In genomic region chr20:18566892-18567738, GRCh38 we compare ENCODE assay signal across 8 cellular contexts. TPM values are rescaled to one million over a fixed set of nuclear protein-coding genes. Genes with fewer than 3 reads are reported as not detected.
A peak's percentile ranks its signal among the peaks of the same experiment; 100 is the strongest.
DNase-seq lines count a peak whose midpoint lies in the region; ATAC-seq, FAIRE-seq and TF ChIP-seq lines count a peak whose summit lies in the region.

Gene SMIM26, plus strand, starts transcription at chr20:18567432. Its CDS starts 47 bp downstream, at chr20:18567479.

- H3K36me3 ChIP-seq in H1 (ENCODE audit: control insufficient read depth in 2 of 4, insufficient read depth in 4 of 4, low read length in 3 of 4), result peaks cover under 1 to 18% (median 3%) of the 10 kb centered on the region in 4 experiments; a peak in 3 of 8 replicates
- H3K36me3 ChIP-seq in mesenchymal stem cell (ENCODE audit: control insufficient read depth in 1 of 2, insufficient read depth in 2 of 2, low read depth in 1 of 2, low read length in 2 of 2), result peaks cover 19 to 31% of the 10 kb centered on the region in 2 experiments

- CTCF ChIA-PET in H1 (lab: Charles Lee; ENCODE audit: partially characterized antibody), result no interaction called here

- WGBS in H1 (ENCODE audit: extremely low coverage in 1 of 2, insufficient coverage in 1 of 2, insufficient read length in 1 of 2, insufficient replicate concordance in 2 of 2, low coverage in 1 of 2, low lambda C conversion rate in 2 of 2, missing lambda C conversion rate in 1 of 2), 2 experiments, result 2% methylated on average over 51 of the region's 51 CpGs; no CpG with 5 or more reads in 1 of the 2 experiments
- under 1% methylated on average over 43 of the region's 51 CpGs for WGBS in mesenchymal stem cell

- no peaks in the 10 kb centered on the region; a peak in 1 of 7 replicates for H3K27me3 ChIP-seq in H1 (replicated peaks in 1 of 4; ENCODE audit: control insufficient read depth in 3 of 4, extremely low read depth in 1 of 4, insufficient read depth in 3 of 4, low read length in 3 of 4)
- no peaks in the 10 kb centered on the region for H3K27me3 ChIP-seq in mesenchymal stem cell (ENCODE audit: control insufficient read depth in 1 of 2, insufficient read depth in 1 of 2, low read length in 2 of 2)

- H3K79me2 ChIP-seq in H1 (ENCODE audit: control insufficient read depth in 1 of 2, insufficient read depth in 2 of 2, low read length in 2 of 2), result peaks cover 0 to 9% of the 10 kb centered on the region in 2 experiments; a peak in 2 of 4 replicates

- POLR2A ChIA-PET in H1 (lab: Charles Lee; ENCODE audit: partially characterized antibody), result interaction anchor here (0.7 to 1.7 kb wide), 8 partner anchors 10 to 100 kb away, joined by 3 to 9 read pairs (median 4); partner anchors contain the start of genes DZANK1, POLR3F, RBBP9 and SEC23B

- H4K5ac ChIP-seq in H1 (ENCODE audit: insufficient read length, low read depth, low read length), result peak within 1 kb of the TSS; percentile 47

- peak; percentile 40 to 93 for TF ChIP-seq POLR2A in H1 (IDR thresholded peaks at IDR 0.05; ENCODE audit: control extremely low read depth in 1 of 2, low read depth in 2 of 2, low read length in 2 of 2)

- peak within 1 kb of the TSS; percentile 78 to 98 (median 88) for H3K9ac ChIP-seq in H1 (replicated peaks in 1 of 4; ENCODE audit: extremely low read depth in 1 of 4, low read depth in 3 of 4, low read length in 3 of 4)
- peak within 1 kb of the TSS; percentile 99 for H3K9ac ChIP-seq in mesenchymal stem cell (ENCODE audit: low read length)

- H2BK12ac ChIP-seq in H1 (ENCODE audit: low read depth, low read length) (no peak within 1 kb of the TSS; the same call in 1 of the 2 replicates), mesenchymal stem cell (ENCODE audit: low read length in 2 of 2) (no peak within 1 kb of the TSS)

- no peak for TF ChIP-seq EP300 in H1 (IDR thresholded peaks at IDR 0.05; ENCODE audit: borderline replicate concordance in 1 of 2, low read depth in 2 of 2, low read length in 2 of 2)

- H3K27ac ChIP-seq in H1 (ENCODE audit: low read depth, low read length), result peak within 1 kb of the TSS; percentile 77
- H3K27ac ChIP-seq in mesenchymal stem cell (ENCODE audit: low read length, poor library complexity, severe bottlenecking), result peak within 1 kb of the TSS; percentile 85

- peak within 1 kb of the TSS; percentile 80 to 90 for H3K4me2 ChIP-seq in H1 (ENCODE audit: insufficient read depth in 1 of 2, low read depth in 2 of 2, low read length in 2 of 2)
- H3K4me2 ChIP-seq in mesenchymal stem cell (ENCODE audit: low read length, poor library complexity, severe bottlenecking), result peak within 1 kb of the TSS; percentile 88

- H3K79me1 ChIP-seq in H1 (ENCODE audit: low read depth, low read length), result peaks cover 2% of the 10 kb centered on the region; the same call in 1 of the 2 replicates
- H3K79me1 ChIP-seq in mesenchymal stem cell (replicated peaks; ENCODE audit: low read length, poor library complexity, severe bottlenecking), result peaks cover 8% of the 10 kb centered on the region

- H2BK5ac ChIP-seq in H1 (ENCODE audit: low read depth, low read length), result peak within 1 kb of the TSS; percentile 93
- peak within 1 kb of the TSS; percentile 74 for H2BK5ac ChIP-seq in mesenchymal stem cell (ENCODE audit: low read depth, low read length, poor library complexity, severe bottlenecking)

- H3K14ac ChIP-seq in H1 (ENCODE audit: insufficient read length) (no peak within 1 kb of the TSS), mesenchymal stem cell (ENCODE audit: low read length in 2 of 2) (peak within 1 kb of the TSS in 1 of 2 experiments; percentile 99)

- H2BK15ac ChIP-seq in H1 (ENCODE audit: low read length) (no peak within 1 kb of the TSS), mesenchymal stem cell (ENCODE audit: low read depth, poor library complexity, severe bottlenecking) (no peak within 1 kb of the TSS)

- peak within 1 kb of the TSS; percentile 70 for H3K56ac ChIP-seq in H1 (replicated peaks; ENCODE audit: insufficient read length, low read depth, low read length)

- peak within 1 kb of the TSS; percentile 49 for H4K91ac ChIP-seq in H1 (replicated peaks; ENCODE audit: insufficient read length, low read length)
- H4K91ac ChIP-seq in mesenchymal stem cell (ENCODE audit: low read length), result no peak within 1 kb of the TSS

- H4K20me1 ChIP-seq in H1 (replicated peaks in 1 of 2; ENCODE audit: control insufficient read depth in 1 of 2, insufficient read depth in 2 of 2, low read length in 2 of 2), result peaks cover 0 to 3% of the 10 kb centered on the region in 2 experiments

- H3K9me3 ChIP-seq in H1 (ENCODE audit: insufficient read depth in 2 of 2, low read depth in 1 of 2, low read length in 1 of 2) (no peaks in the 10 kb centered on the region), mesenchymal stem cell (ENCODE audit: control insufficient read depth, low read length) (no peaks in the 10 kb centered on the region)

- no peak within 1 kb of the TSS for H2BK120ac ChIP-seq in H1 (replicated peaks; ENCODE audit: low read depth, low read length)
- H2BK120ac ChIP-seq in mesenchymal stem cell (ENCODE audit: low read depth, low read length), result no peak within 1 kb of the TSS

- H2BK20ac ChIP-seq in H1 (ENCODE audit: low read length), result no peak within 1 kb of the TSS

- TF ChIP-seq RAD21 in H1 (IDR thresholded peaks at IDR 0.05 in 1 of 2, conservative IDR thresholded peaks at IDR 0.05 in 1 of 2; ENCODE audit: low read depth in 2 of 2, low read length in 2 of 2), result no peak; a peak in 1 of 4 replicates

- H2AFZ ChIP-seq in H1 (ENCODE audit: low read length) (peak within 1 kb of the TSS; percentile 95), mesenchymal stem cell (ENCODE audit: low read depth, low read length) (peak within 1 kb of the TSS; percentile 98)

- H3K4ac ChIP-seq in H1 (replicated peaks; ENCODE audit: insufficient read length, low read depth, low read length) (no peak within 1 kb of the TSS), mesenchymal stem cell (ENCODE audit: low read depth in 1 of 2, low read length in 2 of 2) (peak within 1 kb of the TSS; percentile 66 to 94)

- no peak within 1 kb of the TSS for H2AK5ac ChIP-seq in H1 (ENCODE audit: low read depth, low read length)
- H2AK5ac ChIP-seq in mesenchymal stem cell (ENCODE audit: low read length, severe bottlenecking), result no peak within 1 kb of the TSS

- H3K18ac ChIP-seq in H1 (ENCODE audit: extremely low read depth, low read length) (peak within 1 kb of the TSS; percentile 62; the same call in 1 of the 2 replicates), mesenchymal stem cell (ENCODE audit: low read depth in 1 of 2, low read length in 2 of 2) (peak within 1 kb of the TSS; percentile 69 to 92)

- peak; percentile 52 for FAIRE-seq in H1 (lab: Jason Lieb, UNC)

- H3K23me2 ChIP-seq in H1 (ENCODE audit: low read depth, low read length), result peaks cover 2% of the 10 kb centered on the region; the same call in 1 of the 2 replicates

- peak within 1 kb of the TSS; percentile 94; the same call in 1 of the 2 replicates for H4K8ac ChIP-seq in H1 (ENCODE audit: extremely low read depth, insufficient read depth, low read length)
- H4K8ac ChIP-seq in mesenchymal stem cell (ENCODE audit: low read length), result peak within 1 kb of the TSS; percentile 96

- H3K4me3 ChIP-seq in H1 (ENCODE audit: extremely low read depth in 1 of 4, insufficient read depth in 2 of 4, low read depth in 3 of 4, low read length in 4 of 4), result peak within 1 kb of the TSS; percentile 89 to 97 (median 94)
- H3K4me3 ChIP-seq in mesenchymal stem cell (ENCODE audit: insufficient read depth in 1 of 2, low read depth in 1 of 2, low read length in 2 of 2), result peak within 1 kb of the TSS; percentile 70 to 94

- peak; percentile 99 for ATAC-seq in GM21360 (IDR thresholded peaks at IDR 0.05; ENCODE audit: unreplicated experiment)

- TF ChIP-seq CTCF in H1 (IDR thresholded peaks at IDR 0.05; ENCODE audit: control extremely low read depth in 1 of 3, insufficient read depth in 1 of 3, low read depth in 1 of 3, low read length in 3 of 3), result no peak

- H3K23ac ChIP-seq in H1 (ENCODE audit: insufficient read length), result no peak within 1 kb of the TSS
- H3K23ac ChIP-seq in mesenchymal stem cell (ENCODE audit: low read length in 2 of 2), result no peak within 1 kb of the TSS

- DNase-seq in COLO668 (lab: John Stamatoyannopoulos, UW; ENCODE audit: unreplicated experiment), result peak; percentile 97
- peak; percentile 92 for DNase-seq in HT1080 (ENCODE audit: low read depth)
- DNase-seq in NOMO-1 treated with DMSO at 0.1 percent for 48 hours (lab: John Stamatoyannopoulos, UW; ENCODE audit: unreplicated experiment), result peak; percentile 86
- peak; percentile 85 to 88 for DNase-seq in activated CD8-positive, alpha-beta memory T cell treated with anti-CD3 and anti-CD28 coated beads for 4 hours (ENCODE audit: low read depth in 2 of 2)
- peak; percentile 82 to 88 for DNase-seq in H1 (ENCODE audit: low read depth in 1 of 2, low spot score in 2 of 2)
- DNase-seq in mesenchymal stem cell, result peak; percentile 87
- DNase-seq in stimulated activated CD8-positive, alpha-beta memory T cell treated with anti-CD3 and anti-CD28 coated beads, Interleukin-12 subunit alpha, Interleukin-12 subunit beta, amount 100 ng/mL, for 4 hours (ENCODE audit: low read depth), result peak; percentile 89

- H3K4me1 ChIP-seq in H1 (replicated peaks in 1 of 4; ENCODE audit: control insufficient read depth in 3 of 4, insufficient read depth in 4 of 4, low read length in 3 of 4) (peaks cover 0 to 4% (median under 1%) of the 10 kb centered on the region in 4 experiments; a peak in 3 of 7 replicates), mesenchymal stem cell (ENCODE audit: control insufficient read depth, insufficient read depth, low read depth, low read length) (peaks cover 4% of the 10 kb centered on the region)

TF ChIP-seq in H1, 55 proteins besides CTCF, POLR2A, EP300 and RAD21 (continues in another document):
- no peak for TF ChIP-seq CEBPB (IDR thresholded peaks at IDR 0.05; ENCODE audit: low read depth, low read length)

RNA-seq across cellular contexts. Expression of gene SMIM26, which starts in this region (rescaled TPM):
- 154 and 161 TPM in 2 replicates for total RNA-seq in HT1080 (2014; rRNA removed; shearing (Covaris generic))
- polyA plus RNA-seq in HT1080 (2015; cell fraction: cytosol; rRNA removed), result 124 and 128 TPM in 2 replicates
- polyA plus RNA-seq in HT1080 (2015; cell fraction: nucleus; rRNA removed), result 39.7 and 48.2 TPM in 2 replicates
- 69.8 and 73.0 TPM in 2 replicates for total RNA-seq in H1 (2021; fragmentation: NEBNext Ultra II Directional; extraction: Animal tissue kit (Norgen Biotek cat#: 25700))
- 73.0 and 95.0 TPM in 2 replicates for polyA plus RNA-seq in H1 (2011; rRNA removed)
- polyA plus RNA-seq in H1 (2011; cell fraction: cytosol; rRNA removed), result 113 TPM
- 36.4 TPM for polyA plus RNA-seq in H1 (2011; cell fraction: nucleus; rRNA removed)
- 75.3 to 120 TPM (median 88.6 TPM) in 4 replicates for polyA plus RNA-seq in H1 (2012, experiment 1 of 2)
- 266 TPM for polyA plus RNA-seq in H1 (2012, experiment 2 of 2)
- 165 TPM for polyA plus RNA-seq in H1 (2013, experiment 1 of 2)
- polyA plus RNA-seq in H1 (2013, experiment 2 of 2), result 188 TPM
- 27.4 and 39.1 TPM in 2 replicates for polyA minus RNA-seq in H1 (2011; rRNA and poly(A)+ RNA removed)
- 21.1 TPM for polyA minus RNA-seq in H1 (2011; cell fraction: cytosol; rRNA and poly(A)+ RNA removed)
- polyA minus RNA-seq in H1 (2011; cell fraction: nucleus; rRNA and poly(A)+ RNA removed), result 55.8 TPM
- 164 TPM for polyA plus RNA-seq in mesenchymal stem cell (2013, experiment 1 of 2)
- 170 TPM for polyA plus RNA-seq in mesenchymal stem cell (2013, experiment 2 of 2)

Comparison
In these comparisons a context has a peak if more than half of its experiments do, and no peak if none do; other contexts are left out.
1. Peak in every context shown above with its lines: DNase-seq, ATAC-seq, H3K4me3 ChIP-seq and H3K27ac ChIP-seq.